In the genomic region with DNA sequence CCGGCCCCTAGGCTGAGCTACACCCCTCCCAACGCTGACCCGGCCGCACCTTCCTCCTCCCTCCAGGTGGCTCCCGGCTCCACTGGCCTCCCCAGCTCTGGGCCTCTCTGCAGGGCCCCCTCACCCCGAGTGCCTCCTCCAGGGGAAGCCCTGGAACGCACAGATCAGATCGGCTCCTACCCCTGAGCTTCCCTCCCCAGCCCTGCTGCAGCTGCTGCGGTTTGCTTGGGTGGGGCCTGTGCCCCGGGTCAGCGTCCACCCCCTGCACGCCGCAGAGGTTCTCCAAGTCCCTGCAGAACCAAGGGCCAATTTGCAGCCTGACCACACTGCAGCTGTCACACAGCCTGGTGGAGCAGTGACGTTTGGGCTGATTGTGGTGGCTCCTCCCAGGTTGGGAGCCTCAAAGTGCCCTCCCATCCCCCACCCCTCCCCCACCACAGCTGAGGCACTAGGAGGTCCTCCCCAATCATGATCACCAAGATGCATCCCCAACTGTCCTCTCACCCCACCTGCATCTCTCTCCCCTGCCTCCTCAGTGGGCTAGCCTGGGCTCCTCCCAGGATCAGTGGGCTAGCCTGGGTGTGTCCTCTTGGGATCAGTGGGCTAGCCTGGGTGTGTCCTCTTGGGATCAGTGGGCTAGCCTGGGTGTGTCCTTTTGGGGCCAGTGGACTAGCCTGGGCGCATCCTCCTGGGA, we compare ENCODE assay signal across 13 cellular contexts. TPM values are rescaled to one million over a fixed set of nuclear protein-coding genes. Genes with fewer than 3 reads are reported as not detected.
DNase-seq lines count a peak whose midpoint lies in the region; TF ChIP-seq lines count a peak whose summit lies in the region.
"Had no signal": no experiment of that assay in that cellular context is flagged by ENCODE, and none has a peak within 500 bp of the region (broad histone marks: within the 10 kb centered on the region; RNA-seq: fewer than 3 reads in every experiment).

No MANE protein-coding gene starts in this region.

- H3K27ac Mint-ChIP-seq in CD4-positive, alpha-beta memory T cell = peak overlapping the region in 4 of 7 donors; percentile 22 to 95 (median 57)
- H3K27ac Mint-ChIP-seq in T-helper 2 cell treated with Interferon-gamma antibody and Interleukin-4, amounts not matched to agents 5 μg/mL and 100 μg/mL, for 36 hours = peak overlapping the region; percentile 75
- no peak overlapping the region for H3K27ac Mint-ChIP-seq in glutamatergic neuron (ENCODE audit: unreplicated experiment)

- intact Hi-C loops in CD4-positive, alpha-beta memory T cell (cut with micrococcal nuclease) = loop anchor here (1.0 kb wide), 1 partner anchor 11 kb away; no protein-coding TSS in a partner anchor

- no peak overlapping the region for H3K27ac ChIP-seq in CD4-positive, alpha-beta memory T cell (ENCODE audit: low read depth, low read length)
- H3K27ac ChIP-seq: SK-N-MC, skin epidermis had no signal

- peaks cover 7 to 35% (median 16%) of the 10 kb centered on the region in 4 donors for H3K4me1 Mint-ChIP-seq in CD4-positive, alpha-beta memory T cell
- peaks cover 15% of the 10 kb centered on the region for H3K4me1 Mint-ChIP-seq in T-helper 2 cell treated with Interferon-gamma antibody and Interleukin-4, amounts not matched to agents 5 μg/mL and 100 μg/mL, for 36 hours (ENCODE audit: low read depth)
- H3K4me1 Mint-ChIP-seq in glutamatergic neuron (ENCODE audit: low read depth, unreplicated experiment) = peaks cover 11% of the 10 kb centered on the region

- CTCF ChIA-PET in CD4-positive, alpha-beta memory T cell (lab: Charles Lee; ENCODE audit: partially characterized antibody) = interaction anchor here (0.7 kb wide), 1 partner anchor 16 kb away, joined by 3 read pairs; no protein-coding TSS in a partner anchor

- H3K9me3 ChIP-seq in CD4-positive, alpha-beta memory T cell (ENCODE audit: control insufficient read depth in 1 of 2, low read length in 2 of 2) = no peaks in the 10 kb centered on the region

- TF ChIP-seq CTCF in HFF-Myc (IDR thresholded peaks at IDR 0.05; ENCODE audit: low read depth, low read length, missing control alignments) (no peak), glutamatergic neuron (IDR thresholded peaks at IDR 0.05; ENCODE audit: partially characterized antibody, unreplicated experiment) (no peak)

- no peaks in the 10 kb centered on the region for H3K27me3 ChIP-seq in CD4-positive, alpha-beta memory T cell (ENCODE audit: insufficient read depth, low read length)

- H3K4me1 ChIP-seq in CD4-positive, alpha-beta memory T cell (ENCODE audit: insufficient read depth, low read length) = peaks cover 21% of the 10 kb centered on the region
- H3K4me1 ChIP-seq: Caco-2 had no signal

- H3K4me3 ChIP-seq in CD4-positive, alpha-beta memory T cell (ENCODE audit: low read length in 2 of 2) = no peak overlapping the region
- no peak overlapping the region for H3K4me3 ChIP-seq in HFF-Myc (replicated peaks; ENCODE audit: low read depth, low read length)
- H3K4me3 ChIP-seq: SK-N-MC, skin epidermis had no signal

- POLR2A ChIA-PET in CD4-positive, alpha-beta memory T cell (lab: Charles Lee; ENCODE audit: partially characterized antibody) = interaction anchor here (1.2 to 6.2 kb wide), 3 partner anchors 11 to 33 kb away, joined by 3 to 70 read pairs (median 4); a partner anchor contains a TSS

- H3K36me3 ChIP-seq in CD4-positive, alpha-beta memory T cell (ENCODE audit: insufficient read depth, low read length) = no peaks in the 10 kb centered on the region

- no peak for DNase-seq in CD4-positive, alpha-beta memory T cell
- DNase-seq in HFF-Myc (ENCODE audit: extremely low read depth, low read depth) = peak; percentile 2
- DNase-seq in T-helper 2 cell treated with Interferon-gamma antibody and Interleukin-4, amounts not matched to agents 5 μg/mL and 100 μg/mL, for 36 hours (ENCODE audit: low spot score) = no peak
- DNase-seq in myocyte (ENCODE audit: low read depth) = peak; percentile 97
- DNase-seq in glutamatergic neuron = no peak
- no peak for DNase-seq in NCI-H1436 (lab: John Stamatoyannopoulos, UW)
- no peak for DNase-seq in H4 (ENCODE audit: low spot score)
- no peak for DNase-seq in GDM1 (lab: John Stamatoyannopoulos, UW)
- DNase-seq: Caco-2; NCI-H2171; NK-92 treated with Interleukin-12 subunit alpha and Interleukin-12 subunit beta, amount 100 ng/mL, for 24 hours had no signal

- peak overlapping the region in 6 of 8 donors; percentile 4 to 59 (median 46) for H3K4me3 Mint-ChIP-seq in CD4-positive, alpha-beta memory T cell
- peak overlapping the region; percentile 45 for H3K4me3 Mint-ChIP-seq in T-helper 2 cell treated with Interferon-gamma antibody and Interleukin-4, amounts not matched to agents 5 μg/mL and 100 μg/mL, for 36 hours
- no peak overlapping the region for H3K4me3 Mint-ChIP-seq in glutamatergic neuron (ENCODE audit: unreplicated experiment)

- peaks cover 0 to 4% of the 10 kb centered on the region in 2 donors for H3K36me3 Mint-ChIP-seq in CD4-positive, alpha-beta memory T cell
- no peaks in the 10 kb centered on the region for H3K36me3 Mint-ChIP-seq in T-helper 2 cell treated with Interferon-gamma antibody and Interleukin-4, amounts not matched to agents 5 μg/mL and 100 μg/mL, for 36 hours (ENCODE audit: low read depth)
- H3K36me3 Mint-ChIP-seq in glutamatergic neuron (ENCODE audit: unreplicated experiment) = peaks cover 4% of the 10 kb centered on the region

- peaks cover 0 to 9% (median 0%) of the 10 kb centered on the region in 8 donors for H3K9me3 Mint-ChIP-seq in CD4-positive, alpha-beta memory T cell
- no peaks in the 10 kb centered on the region for H3K9me3 Mint-ChIP-seq in T-helper 2 cell treated with Interferon-gamma antibody and Interleukin-4, amounts not matched to agents 5 μg/mL and 100 μg/mL, for 36 hours
- H3K9me3 Mint-ChIP-seq in glutamatergic neuron (ENCODE audit: unreplicated experiment) = peaks cover 9% of the 10 kb centered on the region

- peaks cover 0 to 3% of the 10 kb centered on the region in 2 donors for H3K27me3 Mint-ChIP-seq in CD4-positive, alpha-beta memory T cell
- no peaks in the 10 kb centered on the region for H3K27me3 Mint-ChIP-seq in T-helper 2 cell treated with Interferon-gamma antibody and Interleukin-4, amounts not matched to agents 5 μg/mL and 100 μg/mL, for 36 hours (ENCODE audit: low read depth)
- peaks cover 16% of the 10 kb centered on the region for H3K27me3 Mint-ChIP-seq in glutamatergic neuron (ENCODE audit: unreplicated experiment)

RNA-seq across cellular contexts. Expression of a gene that starts 12.8 kb away (rescaled TPM):
- total RNA-seq in CD4-positive, alpha-beta memory T cell = 100 to 1,000 TPM in 1 of 2 experiments, 10 to 100 TPM in 1; 97.3 to 101 TPM
- polyA plus RNA-seq in CD4-positive, alpha-beta memory T cell = 1 to 10 TPM in 1 of 2 donors, not detected in 1; 3.1 TPM
- 13.1 and 20.6 TPM in 2 replicates for total RNA-seq in myocyte
- polyA plus RNA-seq in myocyte (2012) = 15.1 TPM
- total RNA-seq in glutamatergic neuron (ENCODE audit: unreplicated experiment) = 211 TPM
- total RNA-seq in H4 (2014; rRNA removed; shearing (Covaris generic)) = 1.5 and 1.8 TPM in 2 replicates

Comparison
In these comparisons a context has a peak if more than half of its experiments do, and no peak if none do; other contexts are left out.
1. DNase-seq: peak in HFF-Myc (single experiment) and myocyte (single experiment); none in CD4-positive, alpha-beta memory T cell (0 of 5), T-helper 2 cell treated with Interferon-gamma antibody and Interleukin-4, amounts not matched to agents 5 μg/mL and 100 μg/mL, for 36 hours (single experiment), glutamatergic neuron (single experiment), NCI-H1436 (single experiment), H4 (single experiment) and GDM1 (single experiment).